In the genomic region with DNA sequence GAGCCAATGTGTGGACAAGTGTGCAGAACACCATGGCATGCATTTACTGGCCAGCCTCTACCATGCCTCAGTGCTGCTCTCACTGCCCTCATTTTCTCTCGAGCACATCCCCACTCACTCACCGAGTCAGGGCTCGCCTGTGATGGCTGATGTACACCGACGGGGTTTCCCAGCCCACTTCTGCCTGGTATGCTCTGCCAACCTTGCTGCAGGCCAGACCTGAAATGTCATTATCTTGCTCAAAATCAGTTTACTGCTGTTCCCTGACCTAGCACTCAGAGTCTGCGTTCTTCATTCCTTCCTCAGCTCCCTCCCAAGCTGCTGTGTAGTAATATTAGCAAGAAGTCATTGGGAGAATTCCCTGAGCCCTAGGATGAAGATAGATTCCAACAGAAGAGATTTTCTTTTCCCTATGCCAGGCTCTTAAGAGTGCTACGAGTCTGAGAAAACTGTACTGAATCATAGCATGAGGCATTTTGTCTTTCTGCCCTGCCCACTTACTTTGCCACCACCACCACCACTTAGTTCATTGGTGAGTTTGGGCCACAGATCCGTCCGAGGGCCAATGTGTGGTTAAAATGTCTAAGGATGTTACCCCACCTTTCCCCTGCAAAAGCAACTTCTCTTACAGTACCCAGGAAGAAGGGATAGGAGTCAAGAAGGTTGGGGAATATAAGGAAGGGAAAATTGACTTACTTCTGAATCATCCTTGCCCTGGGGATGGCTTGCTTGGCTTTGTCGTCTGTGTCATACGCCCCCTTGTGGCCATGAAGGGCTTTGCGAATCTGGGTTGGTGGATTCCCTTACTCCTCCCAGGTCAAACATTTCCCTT, we compare ENCODE assay signal across 2 cellular contexts.
TF ChIP-seq lines count a peak whose summit lies in the region.

No MANE protein-coding gene starts in this region.

TF ChIP-seq in A549, 52 proteins besides CTCF, POLR2A, EP300 and RAD21:
- TF ChIP-seq CHD4 (IDR thresholded peaks at IDR 0.05; ENCODE audit: borderline replicate concordance) (no peak), FOSL2 (IDR thresholded peaks at IDR 0.05) (no peak), FOSL2 (CRISPR knock-in tag; IDR thresholded peaks at IDR 0.05) (peak; percentile 53), MYC (IDR thresholded peaks at IDR 0.05; ENCODE audit: borderline replicate concordance, low read length) (no peak), SMC3 (IDR thresholded peaks at IDR 0.05) (peak; percentile 73), ZNF302 (CRISPR knock-in tag; IDR thresholded peaks at IDR 0.05) (no peak), MAZ (IDR thresholded peaks at IDR 0.05; ENCODE audit: borderline replicate concordance, low read depth, low read length) (no peak), CEBPB (IDR thresholded peaks at IDR 0.05) (no peak), HOXB13 (CRISPR knock-in tag; IDR thresholded peaks at IDR 0.05; ENCODE audit: low read depth) (no peak), CBX2 (IDR thresholded peaks at IDR 0.05; ENCODE audit: borderline replicate concordance, low read depth) (no peak), NR3C1 (IDR thresholded peaks at IDR 0.05) (no peak)

TF ChIP-seq in IMR-90, 13 proteins besides CTCF, POLR2A, EP300 and RAD21:
- no peak for TF ChIP-seq NFE2L2 (IDR thresholded peaks at IDR 0.05; ENCODE audit: low read depth, low read length)
- 0 out of 2 replicates have a peak, but pooled peaks have one; percentile 55 for TF ChIP-seq CHD1 (IDR thresholded peaks at IDR 0.05; ENCODE audit: low read depth, low read length)
- no peak for TF ChIP-seq BHLHE40 (IDR thresholded peaks at IDR 0.05; ENCODE audit: low read depth, low read length)
- TF ChIP-seq SMC3 (IDR thresholded peaks at IDR 0.05; ENCODE audit: low read depth, low read length) = peak; percentile 81
